1 cellular context compared by ENCODE assay signal in genomic region chr12:107731376-107731775, GRCh38.
TF ChIP-seq lines count a peak whose summit lies in the region.

No MANE protein-coding gene starts in this region.

TF ChIP-seq in GM23338, 12 proteins besides CTCF, POLR2A, EP300 and RAD21 (continued from another document):
- TF ChIP-seq, protein P1, sequence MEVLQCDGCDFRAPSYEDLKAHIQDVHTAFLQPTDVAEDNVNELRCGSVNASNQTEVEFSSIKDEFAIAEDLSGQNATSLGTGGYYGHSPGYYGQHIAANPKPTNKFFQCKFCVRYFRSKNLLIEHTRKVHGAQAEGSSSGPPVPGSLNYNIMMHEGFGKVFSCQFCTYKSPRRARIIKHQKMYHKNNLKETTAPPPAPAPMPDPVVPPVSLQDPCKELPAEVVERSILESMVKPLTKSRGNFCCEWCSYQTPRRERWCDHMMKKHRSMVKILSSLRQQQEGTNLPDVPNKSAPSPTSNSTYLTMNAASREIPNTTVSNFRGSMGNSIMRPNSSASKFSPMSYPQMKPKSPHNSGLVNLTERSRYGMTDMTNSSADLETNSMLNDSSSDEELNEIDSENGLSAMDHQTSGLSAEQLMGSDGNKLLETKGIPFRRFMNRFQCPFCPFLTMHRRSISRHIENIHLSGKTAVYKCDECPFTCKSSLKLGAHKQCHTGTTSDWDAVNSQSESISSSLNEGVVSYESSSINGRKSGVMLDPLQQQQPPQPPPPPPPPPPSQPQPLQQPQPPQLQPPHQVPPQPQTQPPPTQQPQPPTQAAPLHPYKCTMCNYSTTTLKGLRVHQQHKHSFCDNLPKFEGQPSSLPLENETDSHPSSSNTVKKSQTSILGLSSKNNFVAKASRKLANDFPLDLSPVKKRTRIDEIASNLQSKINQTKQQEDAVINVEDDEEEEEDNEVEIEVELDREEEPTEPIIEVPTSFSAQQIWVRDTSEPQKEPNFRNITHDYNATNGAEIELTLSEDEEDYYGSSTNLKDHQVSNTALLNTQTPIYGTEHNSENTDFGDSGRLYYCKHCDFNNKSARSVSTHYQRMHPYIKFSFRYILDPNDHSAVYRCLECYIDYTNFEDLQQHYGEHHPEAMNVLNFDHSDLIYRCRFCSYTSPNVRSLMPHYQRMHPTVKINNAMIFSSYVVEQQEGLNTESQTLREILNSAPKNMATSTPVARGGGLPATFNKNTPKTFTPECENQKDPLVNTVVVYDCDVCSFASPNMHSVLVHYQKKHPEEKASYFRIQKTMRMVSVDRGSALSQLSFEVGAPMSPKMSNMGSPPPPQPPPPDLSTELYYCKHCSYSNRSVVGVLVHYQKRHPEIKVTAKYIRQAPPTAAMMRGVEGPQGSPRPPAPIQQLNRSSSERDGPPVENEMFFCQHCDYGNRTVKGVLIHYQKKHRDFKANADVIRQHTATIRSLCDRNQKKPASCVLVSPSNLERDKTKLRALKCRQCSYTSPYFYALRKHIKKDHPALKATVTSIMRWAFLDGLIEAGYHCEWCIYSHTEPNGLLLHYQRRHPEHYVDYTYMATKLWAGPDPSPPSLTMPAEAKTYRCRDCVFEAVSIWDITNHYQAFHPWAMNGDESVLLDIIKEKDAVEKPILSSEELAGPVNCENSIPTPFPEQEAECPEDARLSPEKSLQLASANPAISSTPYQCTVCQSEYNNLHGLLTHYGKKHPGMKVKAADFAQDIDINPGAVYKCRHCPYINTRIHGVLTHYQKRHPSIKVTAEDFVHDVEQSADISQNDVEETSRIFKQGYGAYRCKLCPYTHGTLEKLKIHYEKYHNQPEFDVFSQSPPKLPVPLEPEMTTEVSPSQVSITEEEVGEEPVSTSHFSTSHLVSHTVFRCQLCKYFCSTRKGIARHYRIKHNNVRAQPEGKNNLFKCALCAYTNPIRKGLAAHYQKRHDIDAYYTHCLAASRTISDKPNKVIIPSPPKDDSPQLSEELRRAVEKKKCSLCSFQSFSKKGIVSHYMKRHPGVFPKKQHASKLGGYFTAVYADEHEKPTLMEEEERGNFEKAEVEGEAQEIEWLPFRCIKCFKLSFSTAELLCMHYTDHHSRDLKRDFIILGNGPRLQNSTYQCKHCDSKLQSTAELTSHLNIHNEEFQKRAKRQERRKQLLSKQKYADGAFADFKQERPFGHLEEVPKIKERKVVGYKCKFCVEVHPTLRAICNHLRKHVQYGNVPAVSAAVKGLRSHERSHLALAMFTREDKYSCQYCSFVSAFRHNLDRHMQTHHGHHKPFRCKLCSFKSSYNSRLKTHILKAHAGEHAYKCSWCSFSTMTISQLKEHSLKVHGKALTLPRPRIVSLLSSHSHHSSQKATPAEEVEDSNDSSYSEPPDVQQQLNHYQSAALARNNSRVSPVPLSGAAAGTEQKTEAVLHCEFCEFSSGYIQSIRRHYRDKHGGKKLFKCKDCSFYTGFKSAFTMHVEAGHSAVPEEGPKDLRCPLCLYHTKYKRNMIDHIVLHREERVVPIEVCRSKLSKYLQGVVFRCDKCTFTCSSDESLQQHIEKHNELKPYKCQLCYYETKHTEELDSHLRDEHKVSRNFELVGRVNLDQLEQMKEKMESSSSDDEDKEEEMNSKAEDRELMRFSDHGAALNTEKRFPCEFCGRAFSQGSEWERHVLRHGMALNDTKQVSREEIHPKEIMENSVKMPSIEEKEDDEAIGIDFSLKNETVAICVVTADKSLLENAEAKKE (CRISPR knock-in tag; IDR thresholded peaks at IDR 0.05), result no peak
- TF ChIP-seq CREB1 (CRISPR knock-in tag; IDR thresholded peaks at IDR 0.05; ENCODE audit: low read depth), result no peak
- no peak for TF ChIP-seq EZH2phosphoT487 (IDR thresholded peaks at IDR 0.05; ENCODE audit: unreplicated experiment)
- TF ChIP-seq REST (IDR thresholded peaks at IDR 0.05; ENCODE audit: unreplicated experiment), result no peak
- TF ChIP-seq STAT1 (IDR thresholded peaks at IDR 0.05; ENCODE audit: unreplicated experiment), result no peak
- TF ChIP-seq JUNB (IDR thresholded peaks at IDR 0.05; ENCODE audit: unreplicated experiment), result no peak
- TF ChIP-seq POLR2AphosphoS5 (IDR thresholded peaks at IDR 0.05; ENCODE audit: low read depth), result no peak
